In genomic region chr2:36088716-36089328, GRCh38 we compare ENCODE assay signal across 15 cellular contexts.
A peak's percentile ranks its signal among the peaks of the same experiment; 100 is the strongest.
DNase-seq lines count a peak whose midpoint lies in the region; ATAC-seq, FAIRE-seq and TF ChIP-seq lines count a peak whose summit lies in the region.
"Had no signal": no experiment of that assay in that cellular context is flagged by ENCODE, and none has a peak within 500 bp of the region (broad histone marks: within the 10 kb centered on the region; RNA-seq: fewer than 3 reads in every experiment).

No MANE protein-coding gene starts in this region.

- H3K36me3 Mint-ChIP-seq in WTC11: peaks cover 22% of the 10 kb centered on the region
- H3K36me3 Mint-ChIP-seq in naive thymus-derived CD4-positive, alpha-beta T cell: no peaks in the 10 kb centered on the region

- intact Hi-C loops in HepG2 (cut with micrococcal nuclease; ENCODE audit: unreplicated experiment): no loop called here
- intact Hi-C loops in right lobe of liver (cut with DNase I): no loop called here
- intact Hi-C loops in naive thymus-derived CD4-positive, alpha-beta T cell (cut with micrococcal nuclease): no loop called here

- H3K36me3 ChIP-seq in HepG2 (replicated peaks in 1 of 2; ENCODE audit: control insufficient read depth in 1 of 2, insufficient read depth in 2 of 2, low read length in 2 of 2) (no peaks in the 10 kb centered on the region), right lobe of liver (no peaks in the 10 kb centered on the region)
- no peaks in the 10 kb centered on the region for H3K36me3 ChIP-seq in naive thymus-derived CD4-positive, alpha-beta T cell (ENCODE audit: control insufficient read depth in 2 of 3, insufficient read depth in 3 of 3, low read length in 3 of 3)
- H3K36me3 ChIP-seq: BLaER1 treated with 17β-estradiol and CSF1 and Interleukin-3, amounts not matched to agents 10 nM and 100 nM had no signal

- H3K4me3 Mint-ChIP-seq in WTC11: no peak overlapping the region
- no peak overlapping the region for H3K4me3 Mint-ChIP-seq in naive thymus-derived CD4-positive, alpha-beta T cell
- H3K4me3 Mint-ChIP-seq: CD4-positive, alpha-beta T cell had no signal

- peaks cover 4% of the 10 kb centered on the region for H3K27me3 Mint-ChIP-seq in WTC11 (ENCODE audit: low read depth)
- peaks cover 4 to 10% (median 6%) of the 10 kb centered on the region in 5 donors for H3K27me3 Mint-ChIP-seq in naive thymus-derived CD4-positive, alpha-beta T cell

- TF ChIP-seq POLR2A in HepG2 (IDR thresholded peaks at IDR 0.05; ENCODE audit: insufficient read depth in 1 of 2, low read depth in 2 of 2, low read length in 2 of 2) (no peak), right lobe of liver (IDR thresholded peaks at IDR 0.05) (no peak)

- POLR2A ChIA-PET in HepG2 (lab: Yijun Ruan, JAX) (no interaction called here), WTC11 (lab: Charles Lee) (no interaction called here)
- POLR2A ChIA-PET in naive thymus-derived CD4-positive, alpha-beta T cell (lab: Charles Lee): no interaction called here

- DNase-seq in HepG2 (ENCODE audit: low spot score): no peak
- no peak for DNase-seq in right lobe of liver
- DNase-seq in WTC11 (ENCODE audit: low spot score): no peak
- DNase-seq in islet precursor cell: peak; percentile 52
- no peak for DNase-seq in GM10266 (ENCODE audit: extremely low spot score)
- DNase-seq in naive thymus-derived CD4-positive, alpha-beta T cell: no peak
- DNase-seq in DMS79 treated with DMSO at 0.1 percent for 48 hours (lab: John Stamatoyannopoulos, UW): no peak
- DNase-seq: ACHN; Calu3; CD4-positive, alpha-beta T cell; DMS 273 treated with DMSO at 0.1 percent for 48 hours; IMR-90 had no signal

- no peak for TF ChIP-seq EP300 in HepG2 (IDR thresholded peaks at IDR 0.05; ENCODE audit: low read depth in 2 of 2, low read length in 2 of 2)
- TF ChIP-seq EP300 in HepG2 (CRISPR knock-in tag; IDR thresholded peaks at IDR 0.05; ENCODE audit: borderline replicate concordance): no peak

- peak; percentile 42; the same call in 1 of the 3 replicates for ATAC-seq in HepG2
- no peak for ATAC-seq in right lobe of liver
- ATAC-seq in WTC11: peak; percentile 87
- ATAC-seq in naive thymus-derived CD4-positive, alpha-beta T cell: no peak

- H3K27ac ChIP-seq in HepG2 (ENCODE audit: extremely low read length, insufficient read depth, low read length) (no peak overlapping the region), right lobe of liver (no peak overlapping the region)
- no peak overlapping the region for H3K27ac ChIP-seq in naive thymus-derived CD4-positive, alpha-beta T cell (ENCODE audit: low read depth, low read length)
- H3K27ac ChIP-seq: BLaER1 treated with 17β-estradiol and CSF1 and Interleukin-3, amounts not matched to agents 10 nM and 100 nM had no signal

- H3K27ac Mint-ChIP-seq in WTC11: no peak overlapping the region
- no peak overlapping the region for H3K27ac Mint-ChIP-seq in naive thymus-derived CD4-positive, alpha-beta T cell
- H3K27ac Mint-ChIP-seq: CD4-positive, alpha-beta T cell had no signal

- CTCF ChIA-PET in HepG2 (lab: Yijun Ruan, JAX; ENCODE audit: low intra/inter-chr PET ratio, low total read pairs): no interaction called here
- CTCF ChIA-PET in WTC11 (lab: Charles Lee): interaction anchor here (0.8 kb wide), 1 partner anchor 58 kb away, joined by 3 read pairs; no protein-coding TSS in a partner anchor
- CTCF ChIA-PET in naive thymus-derived CD4-positive, alpha-beta T cell (lab: Charles Lee): no interaction called here

- no peak overlapping the region for H3K9ac ChIP-seq in HepG2 (ENCODE audit: insufficient read depth, low read depth, low read length)
- H3K9ac ChIP-seq: BLaER1 treated with 17β-estradiol and CSF1 and Interleukin-3, amounts not matched to agents 10 nM and 100 nM had no signal

- TF ChIP-seq RAD21 in HepG2 (CRISPR knock-in tag; IDR thresholded peaks at IDR 0.05): no peak

- H3K9me3 ChIP-seq in HepG2 (ENCODE audit: low read length) (no peaks in the 10 kb centered on the region), right lobe of liver (no peaks in the 10 kb centered on the region)
- no peaks in the 10 kb centered on the region for H3K9me3 ChIP-seq in naive thymus-derived CD4-positive, alpha-beta T cell (ENCODE audit: control insufficient read depth in 2 of 3, low read length in 3 of 3)

- H3K4me3 ChIP-seq in HepG2 (replicated peaks in 1 of 3; ENCODE audit: insufficient read depth in 1 of 3, low read depth in 2 of 3, low read length in 3 of 3) (no peak overlapping the region), right lobe of liver (no peak overlapping the region)
- no peak overlapping the region for H3K4me3 ChIP-seq in naive thymus-derived CD4-positive, alpha-beta T cell (ENCODE audit: low read length)
- H3K4me3 ChIP-seq: BLaER1 treated with 17β-estradiol and CSF1 and Interleukin-3, amounts not matched to agents 10 nM and 100 nM had no signal

- no peaks in the 10 kb centered on the region for H3K79me2 ChIP-seq in HepG2 (ENCODE audit: insufficient read depth, low read length)

- BruUV-seq in HepG2 (replicated peaks; lab: Mats Ljungman, UMichigan): no TSS peak

- FAIRE-seq in HepG2 (lab: Jason Lieb, UNC): no peak
- FAIRE-seq: G401.6, GM19239 had no signal

- no peaks in the 10 kb centered on the region for H3K4me1 ChIP-seq in HepG2 (ENCODE audit: insufficient read depth, low read length)
- H3K4me1 ChIP-seq in right lobe of liver: no peaks in the 10 kb centered on the region
- no peaks in the 10 kb centered on the region for H3K4me1 ChIP-seq in naive thymus-derived CD4-positive, alpha-beta T cell (ENCODE audit: control insufficient read depth in 2 of 2, insufficient read depth in 2 of 2, low read length in 2 of 2)
- H3K4me1 ChIP-seq: BLaER1 treated with 17β-estradiol and CSF1 and Interleukin-3, amounts not matched to agents 10 nM and 100 nM had no signal

- no peak for TF ChIP-seq CTCF in HepG2 (CRISPR knock-in tag; IDR thresholded peaks at IDR 0.05)
- no peak for TF ChIP-seq CTCF in right lobe of liver (IDR thresholded peaks at IDR 0.05)
- no peak for TF ChIP-seq CTCF in WTC11 (IDR thresholded peaks at IDR 0.05)
- TF ChIP-seq CTCF in GM10266 (IDR thresholded peaks at IDR 0.05; ENCODE audit: control insufficient read depth, insufficient read depth, low read depth, missing control alignments): no peak

- H4K20me1 ChIP-seq in HepG2 (ENCODE audit: insufficient read depth, low read length): no peaks in the 10 kb centered on the region
- H4K20me1 ChIP-seq: BLaER1 treated with 17β-estradiol and CSF1 and Interleukin-3, amounts not matched to agents 10 nM and 100 nM had no signal

- H3K4me1 Mint-ChIP-seq in WTC11: no peaks in the 10 kb centered on the region
- no peaks in the 10 kb centered on the region for H3K4me1 Mint-ChIP-seq in naive thymus-derived CD4-positive, alpha-beta T cell

- no peak overlapping the region for H3K4me2 ChIP-seq in HepG2 (ENCODE audit: low read depth, low read length)
- H3K4me2 ChIP-seq: BLaER1 treated with 17β-estradiol and CSF1 and Interleukin-3, amounts not matched to agents 10 nM and 100 nM had no signal

- peaks cover 42% of the 10 kb centered on the region for H3K9me3 Mint-ChIP-seq in WTC11
- peaks cover 0 to 7% (median 0%) of the 10 kb centered on the region in 11 donors for H3K9me3 Mint-ChIP-seq in naive thymus-derived CD4-positive, alpha-beta T cell
- H3K9me3 Mint-ChIP-seq: CD4-positive, alpha-beta T cell had no signal

- WGBS in HepG2 (ENCODE audit: low lambda C conversion rate): 2% methylated on average over 4 of the region's 4 CpGs
- WGBS in right lobe of liver (ENCODE audit: insufficient coverage, low coverage, low lambda C conversion rate, missing lambda C conversion rate): 66% methylated on average over 2 of the region's 4 CpGs

- in situ Hi-C loops in HepG2 (cut with HindIII; ENCODE audit: extremely low pct_ligation_motif_present, low pct_unique_long_range_greater_than_20kb): no loop called here

- H2AFZ ChIP-seq in HepG2 (ENCODE audit: low read length): no peak overlapping the region

- H3K27me3 ChIP-seq in HepG2 (ENCODE audit: control insufficient read depth in 1 of 2, insufficient read depth in 2 of 2, low read length in 2 of 2) (no peaks in the 10 kb centered on the region), right lobe of liver (no peaks in the 10 kb centered on the region)
- no peaks in the 10 kb centered on the region for H3K27me3 ChIP-seq in naive thymus-derived CD4-positive, alpha-beta T cell (ENCODE audit: control insufficient read depth in 2 of 2, insufficient read depth in 2 of 2, low read length in 2 of 2)
- H3K27me3 ChIP-seq: BLaER1 treated with 17β-estradiol and CSF1 and Interleukin-3, amounts not matched to agents 10 nM and 100 nM had no signal

TF ChIP-seq in HepG2, 621 proteins besides CTCF, POLR2A, EP300 and RAD21 (continues in another document):
- no peak for TF ChIP-seq YEATS2 (CRISPR knock-in tag; IDR thresholded peaks at IDR 0.05; ENCODE audit: borderline replicate concordance)
- TF ChIP-seq CEBPG (CRISPR knock-in tag; IDR thresholded peaks at IDR 0.05): no peak
- TF ChIP-seq MEIS1 (CRISPR knock-in tag; IDR thresholded peaks at IDR 0.05; ENCODE audit: borderline replicate concordance): no peak
- TF ChIP-seq CHCHD3 (CRISPR knock-in tag; IDR thresholded peaks at IDR 0.05): no peak

TF ChIP-seq in WTC11, 78 proteins besides CTCF, POLR2A, EP300 and RAD21 (continues in another document):
- TF ChIP-seq NFYB (CRISPR knock-in tag; conservative IDR thresholded peaks at IDR 0.05; ENCODE audit: low read depth) (no peak), SOX15 (CRISPR knock-in tag; IDR thresholded peaks at IDR 0.05) (no peak), HMGXB4 (CRISPR knock-in tag; IDR thresholded peaks at IDR 0.05) (no peak), CREM (CRISPR knock-in tag; IDR thresholded peaks at IDR 0.05) (no peak), IRF2 (CRISPR knock-in tag; IDR thresholded peaks at IDR 0.05; ENCODE audit: borderline replicate concordance, low read depth) (no peak), ZNF232 (CRISPR knock-in tag; IDR thresholded peaks at IDR 0.05) (no peak)

Comparison
In these comparisons a context has a peak if more than half of its experiments do, and no peak if none do; other contexts are left out.
1. ATAC-seq: peak in HepG2 (single experiment) and WTC11 (single experiment); none in right lobe of liver (0 of 4) and naive thymus-derived CD4-positive, alpha-beta T cell (single experiment).